29 cellular contexts compared by ENCODE assay signal in the genomic region with DNA sequence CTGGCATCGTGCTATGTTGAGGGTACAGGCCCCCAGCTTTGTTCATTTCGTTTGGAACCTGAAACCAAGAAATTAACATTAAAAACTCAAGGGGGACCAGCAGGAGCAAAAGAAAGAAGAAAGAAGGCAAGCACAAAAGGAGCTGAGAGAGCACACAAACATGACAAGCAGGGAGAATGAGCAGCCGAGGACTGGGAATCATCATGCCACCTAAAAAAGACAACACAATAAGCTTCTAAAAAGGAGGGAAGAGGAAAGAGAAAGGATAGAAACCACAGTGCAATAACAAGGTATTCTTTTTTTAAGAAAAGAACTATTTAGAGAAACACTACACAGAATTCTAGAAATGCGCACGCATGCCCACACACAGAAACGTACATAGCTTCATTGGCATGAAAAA.
"Had no signal": no experiment of that assay in that cellular context is flagged by ENCODE, and none has a peak within 500 bp of the region (broad histone marks: within the 10 kb centered on the region; RNA-seq: fewer than 3 reads in every experiment).

No MANE protein-coding gene starts in this region.

- H3K27me3 Mint-ChIP-seq: stimulated activated memory B cell treated with anti-CD40 and anti-IgM and Interleukin-4, amounts not matched to agents 10 μg/mL and 1 μg/mL and 100 μg/mL, for 72 hours; stimulated activated naive CD8-positive, alpha-beta T cell treated with anti-CD3 and anti-CD28 coated beads, Interleukin-15, amount 100 ng/mL, for 72 hours; stimulated activated naive CD8-positive, alpha-beta T cell treated with anti-CD3 and anti-CD28 coated beads, Interleukin-15, Interleukin-2, amounts not matched to agents 100 ng/mL and 50 ng/mL, for 24 hours; type B pancreatic cell had no signal

- H3K36me3 Mint-ChIP-seq: stimulated activated effector memory CD8-positive, alpha-beta T cell treated with anti-CD3 and anti-CD28 coated beads, Interleukin-12 subunit alpha, Interleukin-12 subunit beta, amount 100 ng/mL, for 72 hours; stimulated activated memory B cell treated with anti-CD40 and anti-IgM and Interleukin-4, amounts not matched to agents 10 μg/mL and 1 μg/mL and 100 μg/mL, for 72 hours; type B pancreatic cell had no signal

- H3K27ac Mint-ChIP-seq: stimulated activated effector memory CD8-positive, alpha-beta T cell treated with anti-CD3 and anti-CD28 coated beads, Interleukin-12 subunit alpha, Interleukin-12 subunit beta, amount 100 ng/mL, for 72 hours; stimulated activated memory B cell treated with anti-CD40 and anti-IgM and Interleukin-4, amounts not matched to agents 10 μg/mL and 1 μg/mL and 100 μg/mL, for 72 hours; stimulated activated naive B cell treated with anti-CD40 and anti-IgM and Interleukin-4, amounts not matched to agents 10 μg/mL and 1 μg/mL and 100 μg/mL, for 72 hours; stimulated activated naive CD8-positive, alpha-beta T cell treated with anti-CD3 and anti-CD28 coated beads, Interleukin-15, amount 100 ng/mL, for 72 hours; stimulated activated naive CD8-positive, alpha-beta T cell treated with anti-CD3 and anti-CD28 coated beads, Interleukin-15, Interleukin-2, amounts not matched to agents 100 ng/mL and 50 ng/mL, for 24 hours; type B pancreatic cell had no signal

- H3K36me3 ChIP-seq: stomach, suprapubic skin, thoracic aorta, thyroid gland, tibial artery, tibial nerve, transverse colon, upper lobe of left lung, upper lobe of right lung, uterus, vagina had no signal

- H3K4me1 Mint-ChIP-seq: stimulated activated effector memory CD8-positive, alpha-beta T cell treated with anti-CD3 and anti-CD28 coated beads, Interleukin-12 subunit alpha, Interleukin-12 subunit beta, amount 100 ng/mL, for 72 hours; stimulated activated memory B cell treated with anti-CD40 and anti-IgM and Interleukin-4, amounts not matched to agents 10 μg/mL and 1 μg/mL and 100 μg/mL, for 72 hours; stimulated activated naive B cell treated with anti-CD40 and anti-IgM and Interleukin-4, amounts not matched to agents 10 μg/mL and 1 μg/mL and 100 μg/mL, for 72 hours; stimulated activated naive CD8-positive, alpha-beta T cell treated with anti-CD3 and anti-CD28 coated beads, Interleukin-15, amount 100 ng/mL, for 72 hours had no signal

- H3K4me3 Mint-ChIP-seq: stimulated activated effector memory CD8-positive, alpha-beta T cell treated with anti-CD3 and anti-CD28 coated beads, Interleukin-12 subunit alpha, Interleukin-12 subunit beta, amount 100 ng/mL, for 72 hours; stimulated activated memory B cell treated with anti-CD40 and anti-IgM and Interleukin-4, amounts not matched to agents 10 μg/mL and 1 μg/mL and 100 μg/mL, for 72 hours; stimulated activated naive B cell treated with anti-CD40 and anti-IgM and Interleukin-4, amounts not matched to agents 10 μg/mL and 1 μg/mL and 100 μg/mL, for 72 hours; stimulated activated naive CD8-positive, alpha-beta T cell treated with anti-CD3 and anti-CD28 coated beads, Interleukin-15, amount 100 ng/mL, for 72 hours; stimulated activated naive CD8-positive, alpha-beta T cell treated with anti-CD3 and anti-CD28 coated beads, Interleukin-15, Interleukin-2, amounts not matched to agents 100 ng/mL and 50 ng/mL, for 24 hours; type B pancreatic cell had no signal

- H3K9me3 ChIP-seq: stomach, suprapubic skin, testis, thoracic aorta, thyroid gland, tibial artery, tibial nerve, transverse colon, upper lobe of left lung, upper lobe of right lung, uterus, vagina had no signal

- H3K4me3 ChIP-seq: stomach, suprapubic skin, testis, thoracic aorta, thyroid gland, tibial artery, tibial nerve, transverse colon, upper lobe of left lung, upper lobe of right lung, uterus, vagina had no signal

- DNase-seq: stimulated activated CD4-positive, alpha-beta T cell treated with anti-CD3 and anti-CD28 coated beads, Interleukin-2, amount 100 ng/mL, for 48 hours; stimulated activated CD4-positive, alpha-beta T cell treated with anti-CD3 and anti-CD28 coated beads, Interleukin-4, amount 100 ng/mL, for 1 hour; stimulated activated CD4-positive, alpha-beta T cell treated with anti-CD3 and anti-CD28 coated beads, Interleukin-4, amount 100 ng/mL, for 24 hours; stimulated activated CD4-positive, alpha-beta T cell treated with anti-CD3 and anti-CD28 coated beads, Interleukin-4, amount 100 ng/mL, for 4 hours; stimulated activated CD8-positive, alpha-beta memory T cell treated with anti-CD3 and anti-CD28 coated beads, Interleukin-4, amount 100 ng/mL, for 48 hours; stimulated activated naive B cell treated with anti-CD40 and anti-IgM and Interleukin-4, amounts not matched to agents 10 μg/mL and 1 μg/mL and 100 μg/mL, for 72 hours; stimulated activated naive CD4-positive, alpha-beta T cell; stimulated activated naive CD4-positive, alpha-beta T cell treated with Interleukin-2 at 50 U/mL for 16 hours; stimulated activated naive CD8-positive, alpha-beta T cell treated with anti-CD3 and anti-CD28 coated beads, Interleukin-15, amount 100 ng/mL, for 72 hours; stimulated activated naive CD8-positive, alpha-beta T cell treated with anti-CD3 and anti-CD28 coated beads, Interleukin-15, Interleukin-2, amounts not matched to agents 100 U/mL and 50 U/mL, for 24 hours; stomach; substantia nigra; testis; thyroid gland; tibial artery; transverse colon; trophoblast cell; upper lobe of left lung; upper lobe of right lung; uterus had no signal

- H3K27me3 ChIP-seq: stomach, suprapubic skin, testis, thyroid gland, tibial artery, tibial nerve, transverse colon, upper lobe of left lung, upper lobe of right lung, uterus, vagina had no signal

- ATAC-seq: stimulated activated effector memory CD8-positive, alpha-beta T cell treated with anti-CD3 and anti-CD28 coated beads, Interleukin-12 subunit alpha, Interleukin-12 subunit beta, amount 100 ng/mL, for 72 hours; stimulated activated memory B cell treated with anti-CD40 and anti-IgM and Interleukin-4, amounts not matched to agents 10 μg/mL and 1 μg/mL and 100 μg/mL, for 72 hours; stimulated activated naive B cell treated with anti-CD40 and anti-IgM and Interleukin-4, amounts not matched to agents 10 μg/mL and 1 μg/mL and 100 μg/mL, for 72 hours; stimulated activated naive CD8-positive, alpha-beta T cell treated with anti-CD3 and anti-CD28 coated beads, Interleukin-15, amount 100 ng/mL, for 72 hours; stimulated activated naive CD8-positive, alpha-beta T cell treated with anti-CD3 and anti-CD28 coated beads, Interleukin-15, Interleukin-2, amounts not matched to agents 100 U/mL and 50 U/mL, for 24 hours; upper lobe of right lung had no signal

- H3K27ac ChIP-seq: stomach, suprapubic skin, testis, thoracic aorta, thyroid gland, tibial artery, tibial nerve, transverse colon, upper lobe of left lung, upper lobe of right lung, uterus, vagina had no signal

- H3K4me1 ChIP-seq: stomach, suprapubic skin, testis, thyroid gland, tibial nerve, transverse colon, upper lobe of left lung, upper lobe of right lung, uterus, vagina had no signal

- FAIRE-seq: urothelium cell line had no signal
